Comparison of ENCODE assay signal across 11 cellular contexts in the genomic region with DNA sequence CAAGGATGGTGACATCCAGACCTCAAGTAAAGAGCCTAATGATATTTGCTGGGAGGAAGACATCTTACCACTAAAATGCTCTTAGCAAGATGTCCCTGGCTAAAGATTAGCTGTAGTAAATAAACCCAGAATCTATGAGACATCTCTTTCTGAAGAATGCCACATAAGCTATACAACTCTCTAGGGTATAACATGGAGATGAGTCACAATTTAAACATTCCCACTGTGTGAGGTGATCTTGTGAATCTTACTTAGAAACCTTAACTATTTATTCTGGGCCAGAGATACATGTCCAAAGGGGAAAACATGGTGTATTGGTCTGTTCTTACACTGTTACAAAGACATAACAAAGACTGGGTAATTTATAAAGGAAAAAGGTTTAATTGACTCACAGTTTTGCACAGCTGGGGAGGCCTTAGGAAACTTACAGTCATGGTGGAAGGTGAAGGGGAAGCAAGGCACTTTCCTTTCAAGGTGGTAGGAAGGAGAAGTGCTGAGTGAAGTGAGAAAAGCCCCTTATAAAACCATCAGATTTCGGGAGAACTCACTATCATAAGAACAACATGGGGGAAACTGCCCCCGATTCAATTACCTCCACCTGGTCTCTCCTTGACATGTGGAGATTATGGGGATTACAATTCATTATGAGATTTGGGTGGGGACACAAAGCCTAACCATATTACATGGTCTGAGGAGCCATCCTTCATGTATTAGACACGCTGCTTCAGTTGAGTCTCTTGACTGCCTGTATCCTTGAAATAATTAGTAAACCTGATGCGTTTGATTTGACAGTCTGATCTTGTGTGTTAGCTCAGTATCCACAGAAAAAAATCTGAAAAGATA. TPM values are rescaled to one million over a fixed set of nuclear protein-coding genes. Genes with fewer than 3 reads are reported as not detected.
A peak's percentile ranks its signal among the peaks of the same experiment; 100 is the strongest.
DNase-seq lines count a peak whose midpoint lies in the region; ATAC-seq and TF ChIP-seq lines count a peak whose summit lies in the region.
"Had no signal": no experiment of that assay in that cellular context is flagged by ENCODE, and none has a peak within 500 bp of the region (broad histone marks: within the 10 kb centered on the region; RNA-seq: fewer than 3 reads in every experiment).

No MANE protein-coding gene starts in this region.

- TF ChIP-seq CTCF in HCT116 (IDR thresholded peaks at IDR 0.05 in 2 of 3, conservative IDR thresholded peaks at IDR 0.05 in 1 of 3; ENCODE audit: borderline replicate concordance in 1 of 3, insufficient read depth in 1 of 3, low read depth in 2 of 3, low read length in 2 of 3): peak in 1 of 3 experiments; percentile 24; a peak in 1 of 6 replicates

- DNase-seq in AG08395 (ENCODE audit: low spot score) (peak; percentile 84), HCT116 (ENCODE audit: low read depth, low spot score) (no peak), kidney glomerular epithelial cell (lab: John Stamatoyannopoulos, UW) (peak; percentile 94), GM19240 (ENCODE audit: insufficient read length, low spot score) (no peak), DMS79 treated with DMSO at 0.1 percent for 48 hours (lab: John Stamatoyannopoulos, UW) (no peak)
- DNase-seq in activated naive CD8-positive, alpha-beta T cell treated with anti-CD3 and anti-CD28 coated beads, Interleukin-2, amount 10 ng/mL, durations not matched to agents 7 days and 5 days: no peak

- intact Hi-C loops in HCT116 (cut with micrococcal nuclease): no loop called here

- peaks cover 4 to 21% of the 10 kb centered on the region in 2 experiments for H3K4me1 ChIP-seq in HCT116 (ENCODE audit: control insufficient read depth in 1 of 2, insufficient read depth in 2 of 2, low read length in 2 of 2)

- H3K4me1 Mint-ChIP-seq in activated naive CD8-positive, alpha-beta T cell treated with anti-CD3 and anti-CD28 coated beads, Interleukin-2, amount 10 ng/mL, durations not matched to agents 7 days and 5 days: peaks cover 15% of the 10 kb centered on the region

- H2AFZ ChIP-seq in HCT116 (ENCODE audit: low read depth, low read length, poor library complexity, severe bottlenecking): no peak overlapping the region

- H3K27ac ChIP-seq in HCT116 (ENCODE audit: low read depth, low read length): no peak overlapping the region

- TF ChIP-seq RAD21 in HCT116 (IDR thresholded peaks at IDR 0.05; ENCODE audit: low read depth): no peak

- no TSS peak for BruUV-seq in HCT116 (replicated peaks; lab: Mats Ljungman, UMichigan)

- H3K9me3 Mint-ChIP-seq in activated naive CD8-positive, alpha-beta T cell treated with anti-CD3 and anti-CD28 coated beads, Interleukin-2, amount 10 ng/mL, durations not matched to agents 7 days and 5 days: peaks cover 9% of the 10 kb centered on the region

- no peaks in the 10 kb centered on the region for H3K9me2 ChIP-seq in HCT116 (ENCODE audit: insufficient read depth)

- CTCF ChIA-PET in HCT116 (lab: Charles Lee): interaction anchor here (1.8 kb wide), 1 partner anchor 22 kb away, joined by 4 read pairs; no protein-coding TSS in a partner anchor

- ATAC-seq in HCT116: peak; percentile 44; the same call in 1 of the 2 replicates
- ATAC-seq in activated naive CD8-positive, alpha-beta T cell treated with anti-CD3 and anti-CD28 coated beads, Interleukin-2, amount 10 ng/mL, durations not matched to agents 7 days and 5 days (ENCODE audit: low read depth): no peak
- no peak for ATAC-seq in GM19023 (IDR thresholded peaks at IDR 0.05; ENCODE audit: unreplicated experiment)
- ATAC-seq in HG02798 (IDR thresholded peaks at IDR 0.05; ENCODE audit: poor library complexity, unreplicated experiment): no peak

- H3K4me2 ChIP-seq in HCT116 (ENCODE audit: low read length): peak overlapping the region; percentile 17; the same call in 1 of the 2 replicates

- RAD21 ChIA-PET in HCT116 (lab: Charles Lee; ENCODE audit: low non-redundant PET in 1 of 2, low total read pairs in 2 of 2, uncharacterized antibody in 2 of 2, unreplicated experiment in 2 of 2): no interaction called here

- H3K27me3 Mint-ChIP-seq in activated naive CD8-positive, alpha-beta T cell treated with anti-CD3 and anti-CD28 coated beads, Interleukin-2, amount 10 ng/mL, durations not matched to agents 7 days and 5 days: no peaks in the 10 kb centered on the region

- peak overlapping the region; percentile 13 for H3K27ac Mint-ChIP-seq in activated naive CD8-positive, alpha-beta T cell treated with anti-CD3 and anti-CD28 coated beads, Interleukin-2, amount 10 ng/mL, durations not matched to agents 7 days and 5 days

- H3K9me3 ChIP-seq in HCT116 (ENCODE audit: control insufficient read depth in 1 of 2, insufficient read depth in 1 of 2, low read depth in 1 of 2, low read length in 2 of 2): no peaks in the 10 kb centered on the region

- H3K36me3 Mint-ChIP-seq in activated naive CD8-positive, alpha-beta T cell treated with anti-CD3 and anti-CD28 coated beads, Interleukin-2, amount 10 ng/mL, durations not matched to agents 7 days and 5 days: peaks cover 64% of the 10 kb centered on the region

- H3K79me2 ChIP-seq in HCT116 (ENCODE audit: insufficient read depth, low read length): no peaks in the 10 kb centered on the region

- H3K9ac ChIP-seq in HCT116 (ENCODE audit: low read length): no peak overlapping the region

- TF ChIP-seq POLR2A in HCT116 (IDR thresholded peaks at IDR 0.05; ENCODE audit: borderline replicate concordance, extremely low read depth, insufficient read depth, insufficient read length): no peak

- no peaks in the 10 kb centered on the region for H4K20me1 ChIP-seq in HCT116 (ENCODE audit: insufficient read depth)

- H3K27me3 ChIP-seq in HCT116 (ENCODE audit: insufficient read depth, low read length): no peaks in the 10 kb centered on the region

- H3K4me3 Mint-ChIP-seq in activated naive CD8-positive, alpha-beta T cell treated with anti-CD3 and anti-CD28 coated beads, Interleukin-2, amount 10 ng/mL, durations not matched to agents 7 days and 5 days: no peak overlapping the region

- H3K4me3 ChIP-seq in HCT116 (replicated peaks in 1 of 2; ENCODE audit: low read depth in 1 of 2, low read length in 2 of 2): no peak overlapping the region

- no peaks in the 10 kb centered on the region for H3K36me3 ChIP-seq in HCT116 (ENCODE audit: control insufficient read depth in 1 of 2, insufficient read depth in 2 of 2, low read length in 2 of 2)

- POLR2A ChIA-PET in HCT116 (lab: Charles Lee): interaction anchor here (0.7 to 1.3 kb wide), 2 partner anchors 11 to 22 kb away, joined by 3 to 4 read pairs; partner anchors contain the start of gene RNU2-63P
- POLR2A ChIA-PET in activated naive CD8-positive, alpha-beta T cell treated with anti-CD3 and anti-CD28 coated beads, Interleukin-2, amount 10 ng/mL, durations not matched to agents 7 days and 5 days (lab: Charles Lee): no interaction called here

TF ChIP-seq in HCT116, 20 proteins besides CTCF, POLR2A, EP300 and RAD21:
- TF ChIP-seq CEBPB (IDR thresholded peaks at IDR 0.05; ENCODE audit: low read depth): no peak
TF ChIP-seq in HCT116: peak in this region for 0.

RNA-seq across cellular contexts. Expression of gene KRCC1, which starts 17.1 kb away (rescaled TPM):
- total RNA-seq in HCT116 (2021; ENCODE audit: unreplicated experiment): 5.8 TPM
- polyA plus RNA-seq in HCT116 (2012): 2.2 and 3.0 TPM in 2 replicates
- 10 to 100 TPM; 21.0 to 21.6 TPM for total RNA-seq in activated naive CD8-positive, alpha-beta T cell treated with anti-CD3 and anti-CD28 coated beads, Interleukin-2, amount 10 ng/mL, durations not matched to agents 7 days and 5 days

RNA-seq across cellular contexts. Expression of gene RNU2-63P, which starts 22.1 kb away (rescaled TPM):
- total RNA-seq in HCT116 (2021; ENCODE audit: unreplicated experiment): 7.4 TPM
- polyA plus RNA-seq in HCT116 (2012): not detected in 2 replicates
- 10 to 100 TPM; 21.5 to 24.3 TPM for total RNA-seq in activated naive CD8-positive, alpha-beta T cell treated with anti-CD3 and anti-CD28 coated beads, Interleukin-2, amount 10 ng/mL, durations not matched to agents 7 days and 5 days
- total RNA-seq: G401, lower leg skin had no signal

RNA-seq across cellular contexts. Expression of gene SMYD1, which starts 29.1 kb away (rescaled TPM):
- not detected for total RNA-seq in HCT116 (2021; ENCODE audit: unreplicated experiment)
- not detected in 2 replicates for polyA plus RNA-seq in HCT116 (2012)
- total RNA-seq in activated naive CD8-positive, alpha-beta T cell treated with anti-CD3 and anti-CD28 coated beads, Interleukin-2, amount 10 ng/mL, durations not matched to agents 7 days and 5 days: not detected
- total RNA-seq: dermis microvascular lymphatic vessel endothelial cell, G401 had no signal

Comparison
In these comparisons a context has a peak if more than half of its experiments do, and no peak if none do; other contexts are left out.
1. DNase-seq: peak in AG08395 (single experiment) and kidney glomerular epithelial cell (single experiment); none in HCT116 (single experiment), activated naive CD8-positive, alpha-beta T cell treated with anti-CD3 and anti-CD28 coated beads, Interleukin-2, amount 10 ng/mL, durations not matched to agents 7 days and 5 days (single experiment), GM19240 (single experiment) and DMS79 treated with DMSO at 0.1 percent for 48 hours (single experiment).